Comparison of ENCODE assay signal across 8 cellular contexts in genomic region chr2:207330912-207331311, GRCh38.
A peak's percentile ranks its signal among the peaks of the same experiment; 100 is the strongest.
DNase-seq lines count a peak whose midpoint lies in the region; ATAC-seq and TF ChIP-seq lines count a peak whose summit lies in the region.

No MANE protein-coding gene starts in this region.

- H3K4me1 ChIP-seq in BE2C, result peaks cover 29% of the 10 kb centered on the region

- H3K27me3 ChIP-seq in BE2C, result no peaks in the 10 kb centered on the region

- peak; percentile 52 for ATAC-seq in HG03175 (IDR thresholded peaks at IDR 0.05; ENCODE audit: unreplicated experiment)
- peak; percentile 84 to 89 for ATAC-seq in activated CD4-positive, CD25-positive, alpha-beta regulatory T cell treated with anti-CD3 and anti-CD28 coated beads, Interleukin-2, amount 50 U/mL, for 24 hours
- peak; percentile 89 for ATAC-seq in stimulated activated naive CD8-positive, alpha-beta T cell treated with anti-CD3 and anti-CD28 coated beads, Interleukin-15, amount 100 ng/mL, for 72 hours

- peak; percentile 35 for TF ChIP-seq POLR2A in GM19193 (IDR thresholded peaks at IDR 0.05; ENCODE audit: extremely low read depth, insufficient read depth, insufficient read length)

- no peaks in the 10 kb centered on the region for H3K27me3 Mint-ChIP-seq in stimulated activated naive CD8-positive, alpha-beta T cell treated with anti-CD3 and anti-CD28 coated beads, Interleukin-15, amount 100 ng/mL, for 72 hours

- H3K4me3 ChIP-seq in BE2C (ENCODE audit: low read depth, low read length) (no peak overlapping the region), fibroblast of villous mesenchyme (ENCODE audit: low read depth, low read length) (no peak overlapping the region)

- DNase-seq in BE2C, result peak; percentile 64
- peak; percentile 95 for DNase-seq in fibroblast of villous mesenchyme (ENCODE audit: low read depth)
- DNase-seq in stimulated activated naive CD8-positive, alpha-beta T cell treated with anti-CD3 and anti-CD28 coated beads, Interleukin-15, amount 100 ng/mL, for 72 hours, result peak; percentile 71 to 87
- DNase-seq in SKM-1 treated with dmso at 0.1 percent for 144 hours (lab: John Stamatoyannopoulos, UW; ENCODE audit: unreplicated experiment), result no peak
- no peak for DNase-seq in NCI-H1092 treated with DMSO at 0.1 percent for 48 hours (lab: John Stamatoyannopoulos, UW)

- H3K4me3 Mint-ChIP-seq in stimulated activated naive CD8-positive, alpha-beta T cell treated with anti-CD3 and anti-CD28 coated beads, Interleukin-15, amount 100 ng/mL, for 72 hours, result peak overlapping the region; percentile 50 to 60

- H3K27ac Mint-ChIP-seq in stimulated activated naive CD8-positive, alpha-beta T cell treated with anti-CD3 and anti-CD28 coated beads, Interleukin-15, amount 100 ng/mL, for 72 hours, result peak overlapping the region; percentile 96 to 98

- H3K9me3 Mint-ChIP-seq in stimulated activated naive CD8-positive, alpha-beta T cell treated with anti-CD3 and anti-CD28 coated beads, Interleukin-15, amount 100 ng/mL, for 72 hours, result peaks cover 5 to 7% of the 10 kb centered on the region in 2 donors

- peaks cover 65% of the 10 kb centered on the region for H3K4me1 Mint-ChIP-seq in stimulated activated naive CD8-positive, alpha-beta T cell treated with anti-CD3 and anti-CD28 coated beads, Interleukin-15, amount 100 ng/mL, for 72 hours

- TF ChIP-seq CTCF in BE2C (IDR thresholded peaks at IDR 0.05; ENCODE audit: low read depth, low read length), result no peak
- TF ChIP-seq CTCF in fibroblast of villous mesenchyme (IDR thresholded peaks at IDR 0.05; ENCODE audit: insufficient read depth, low read depth, low read length), result no peak

- no peaks in the 10 kb centered on the region for H3K9me3 ChIP-seq in BE2C

- no peaks in the 10 kb centered on the region for H3K36me3 ChIP-seq in BE2C

Comparison
In these comparisons a context has a peak if more than half of its experiments do, and no peak if none do; other contexts are left out.
1. DNase-seq: peak in BE2C (single experiment), fibroblast of villous mesenchyme (single experiment) and stimulated activated naive CD8-positive, alpha-beta T cell treated with anti-CD3 and anti-CD28 coated beads, Interleukin-15, amount 100 ng/mL, for 72 hours (2 of 2); none in SKM-1 treated with dmso at 0.1 percent for 144 hours (single experiment) and NCI-H1092 treated with DMSO at 0.1 percent for 48 hours (single experiment).
2. Peak in every context shown above with its lines, with median percentiles within 50 percentile points of each other: ATAC-seq.